Comparison of ENCODE assay signal across 13 cellular contexts in the genomic region with DNA sequence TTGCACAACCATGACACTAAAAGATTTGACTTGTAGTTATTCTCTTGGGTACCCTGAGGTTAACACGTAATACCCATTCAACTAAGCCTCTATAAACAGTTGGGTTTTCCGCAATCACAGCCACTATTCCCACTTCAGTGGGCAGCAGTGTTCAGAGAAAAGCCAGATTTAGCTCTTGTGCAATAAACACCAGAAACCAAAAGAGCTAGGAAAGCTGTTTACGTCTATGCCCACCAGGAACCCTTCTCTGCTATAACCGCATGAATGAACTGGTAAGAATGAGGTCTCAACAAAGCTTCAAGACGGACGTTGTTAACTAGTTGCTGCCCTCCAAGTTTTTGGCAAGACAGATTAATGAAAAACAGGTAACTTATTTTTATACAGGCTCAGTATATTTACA.
DNase-seq lines count a peak whose midpoint lies in the region; ATAC-seq and TF ChIP-seq lines count a peak whose summit lies in the region.
"Had no signal": no experiment of that assay in that cellular context is flagged by ENCODE, and none has a peak within 500 bp of the region (broad histone marks: within the 10 kb centered on the region; RNA-seq: fewer than 3 reads in every experiment).

No MANE protein-coding gene starts in this region.

- intact Hi-C loops in thyroid gland (cut with DNase I) (no loop called here), lower leg skin (cut with DNase I; ENCODE audit: low total_unique reads) (no loop called here)

- no peak for ATAC-seq in activated T-cell treated with anti-CD3 and anti-CD28 coated beads, Interleukin-2, amount 50 U/mL, for 72 hours (replicated peaks in 1 of 2)
- no peak for ATAC-seq in memory B cell (ENCODE audit: low read depth)
- ATAC-seq in activated CD4-positive, CD25-positive, alpha-beta regulatory T cell treated with anti-CD3 and anti-CD28 coated beads, Interleukin-2, amount 50 U/mL, for 24 hours, result no peak
- ATAC-seq: activated CD4-positive, alpha-beta T cell treated with anti-CD3 and anti-CD28 coated beads for 36 hours; activated naive CD4-positive, alpha-beta T cell treated with anti-CD3 and anti-CD28 coated beads, Interleukin-2, amount 50 U/mL, for 72 hours had no signal

- H3K4me3 Mint-ChIP-seq in activated T-cell treated with anti-CD3 and anti-CD28 coated beads, Interleukin-2, amount 50 U/mL, for 72 hours, result no peak overlapping the region
- peak overlapping the region; percentile 45 for H3K4me3 Mint-ChIP-seq in memory B cell
- H3K4me3 Mint-ChIP-seq: activated CD4-positive, alpha-beta T cell treated with anti-CD3 and anti-CD28 coated beads for 36 hours had no signal

- H3K9me3 Mint-ChIP-seq in activated T-cell treated with anti-CD3 and anti-CD28 coated beads, Interleukin-2, amount 50 U/mL, for 72 hours, result no peaks in the 10 kb centered on the region
- H3K9me3 Mint-ChIP-seq in memory B cell, result no peaks in the 10 kb centered on the region
- H3K9me3 Mint-ChIP-seq: activated naive CD4-positive, alpha-beta T cell treated with anti-CD3 and anti-CD28 coated beads, Interleukin-2, amount 50 U/mL, for 72 hours had no signal

- no peaks in the 10 kb centered on the region for H3K9me3 ChIP-seq in thyroid gland

- H3K27ac Mint-ChIP-seq in activated T-cell treated with anti-CD3 and anti-CD28 coated beads, Interleukin-2, amount 50 U/mL, for 72 hours, result peak overlapping the region; percentile 28
- H3K27ac Mint-ChIP-seq in memory B cell, result peak overlapping the region; percentile 0
- H3K27ac Mint-ChIP-seq: activated CD4-positive, alpha-beta T cell treated with anti-CD3 and anti-CD28 coated beads for 36 hours had no signal

- 18 to 30% methylated on average over 6 of the region's 6 CpGs for WGBS in thyroid gland, 2 donors
- 53 to 61% methylated on average over 6 of the region's 6 CpGs for WGBS in lower leg skin, 2 donors

- H3K36me3 Mint-ChIP-seq in activated T-cell treated with anti-CD3 and anti-CD28 coated beads, Interleukin-2, amount 50 U/mL, for 72 hours (ENCODE audit: insufficient read depth in 2 of 2), result peaks cover 6 to 25% of the 10 kb centered on the region in 2 donors
- peaks cover 22% of the 10 kb centered on the region for H3K36me3 Mint-ChIP-seq in memory B cell

- peaks cover 61 to 73% of the 10 kb centered on the region in 2 donors for H3K4me1 ChIP-seq in thyroid gland

- no peaks in the 10 kb centered on the region for H3K36me3 ChIP-seq in thyroid gland

- no peaks in the 10 kb centered on the region for H3K27me3 ChIP-seq in thyroid gland

- H3K27ac ChIP-seq in caudate nucleus (ENCODE audit: low read depth, low read length) (peak overlapping the region; percentile 24), thyroid gland (peak overlapping the region; percentile 98 to 99 (median 98))

- TF ChIP-seq CTCF in thyroid gland (IDR thresholded peaks at IDR 0.05) (no peak), lower leg skin (IDR thresholded peaks at IDR 0.05) (no peak)

- no peak for DNase-seq in activated T-cell treated with anti-CD3 and anti-CD28 coated beads, Interleukin-2, amount 50 U/mL, for 72 hours
- no peak for DNase-seq in activated T-cell treated with anti-CD3 and anti-CD28 coated beads for 4 hours
- no peak for DNase-seq in caudate nucleus (lab: John Stamatoyannopoulos, UW)
- DNase-seq in memory B cell (ENCODE audit: low spot score in 2 of 2), result no peak
- no peak for DNase-seq in thyroid gland
- DNase-seq in lower leg skin (ENCODE audit: low spot score in 2 of 2), result no peak
- no peak for DNase-seq in DMS53 treated with DMSO at 0.1 percent for 48 hours (lab: John Stamatoyannopoulos, UW; ENCODE audit: unreplicated experiment)
- DNase-seq: 8988T; activated CD4-positive, alpha-beta T cell treated with anti-CD3 and anti-CD28 coated beads for 36 hours; NCI-H2081; substantia nigra had no signal

- H3K4me1 Mint-ChIP-seq in activated T-cell treated with anti-CD3 and anti-CD28 coated beads, Interleukin-2, amount 50 U/mL, for 72 hours (ENCODE audit: low read depth), result peaks cover 10% of the 10 kb centered on the region
- H3K4me1 Mint-ChIP-seq in memory B cell, result peaks cover 24% of the 10 kb centered on the region

- peak in 1 of 2 donors; percentile 26 for TF ChIP-seq POLR2A in thyroid gland (IDR thresholded peaks at IDR 0.05)
- no peak for TF ChIP-seq POLR2A in lower leg skin (IDR thresholded peaks at IDR 0.05)

- H3K4me3 ChIP-seq in thyroid gland (replicated peaks in 1 of 3), result peak overlapping the region in 1 of 3 donors; percentile 89
- no peak overlapping the region for H3K4me3 ChIP-seq in lower leg skin (ENCODE audit: low read depth, poor library complexity, severe bottlenecking)

- H3K27me3 Mint-ChIP-seq in activated T-cell treated with anti-CD3 and anti-CD28 coated beads, Interleukin-2, amount 50 U/mL, for 72 hours (ENCODE audit: low read depth), result no peaks in the 10 kb centered on the region
- H3K27me3 Mint-ChIP-seq in memory B cell, result no peaks in the 10 kb centered on the region
- H3K27me3 Mint-ChIP-seq: activated CD4-positive, alpha-beta T cell treated with anti-CD3 and anti-CD28 coated beads for 36 hours had no signal
